In the genomic region with DNA sequence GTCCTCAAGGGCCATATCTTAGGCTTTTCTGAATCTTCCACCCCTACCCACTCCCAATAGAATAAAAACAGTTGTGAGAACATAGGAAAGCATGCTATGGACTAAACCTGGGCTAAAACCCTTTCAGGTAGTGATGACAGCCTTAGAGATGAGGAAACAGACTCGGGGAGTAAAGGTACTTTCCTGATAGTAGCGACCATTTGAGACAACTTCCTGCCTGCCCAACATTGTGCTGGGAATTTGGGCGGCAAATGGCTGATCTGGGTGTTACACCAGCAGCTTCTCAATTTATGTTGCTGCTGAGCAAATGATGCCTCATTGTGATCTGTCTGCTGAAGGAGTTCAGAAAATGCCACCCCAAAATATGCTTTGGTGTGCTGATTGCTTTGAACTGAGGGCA, we compare ENCODE assay signal across 9 cellular contexts.
"Had no signal": no experiment of that assay in that cellular context is flagged by ENCODE, and none has a peak within 500 bp of the region (broad histone marks: within the 10 kb centered on the region; RNA-seq: fewer than 3 reads in every experiment).

No MANE protein-coding gene starts in this region.

- DNase-seq: GM23248, GOT3, H7, HFFc6, KBM-7 had no signal

- H3K4me3 ChIP-seq: GM23248, HAP-1 had no signal

- H3K9me3 ChIP-seq: HAP-1 had no signal

- H3K4me1 ChIP-seq: HAP-1 had no signal

- ATAC-seq: HCT116, HepG2 had no signal

- H3K27ac Mint-ChIP-seq: HFFc6, IgD-negative memory B cell had no signal

- H3K4me3 Mint-ChIP-seq: HFFc6, IgD-negative memory B cell had no signal

- H3K36me3 Mint-ChIP-seq: IgD-negative memory B cell had no signal

- H2AFZ ChIP-seq: GM23248 had no signal

- H3K36me3 ChIP-seq: HAP-1 had no signal

- H3K9ac ChIP-seq: GM23248 had no signal

- H3K9me3 Mint-ChIP-seq: HFFc6, IgD-negative memory B cell had no signal

- H3K27ac ChIP-seq: GM23248 had no signal
